8 cellular contexts compared by ENCODE assay signal in the genomic region with DNA sequence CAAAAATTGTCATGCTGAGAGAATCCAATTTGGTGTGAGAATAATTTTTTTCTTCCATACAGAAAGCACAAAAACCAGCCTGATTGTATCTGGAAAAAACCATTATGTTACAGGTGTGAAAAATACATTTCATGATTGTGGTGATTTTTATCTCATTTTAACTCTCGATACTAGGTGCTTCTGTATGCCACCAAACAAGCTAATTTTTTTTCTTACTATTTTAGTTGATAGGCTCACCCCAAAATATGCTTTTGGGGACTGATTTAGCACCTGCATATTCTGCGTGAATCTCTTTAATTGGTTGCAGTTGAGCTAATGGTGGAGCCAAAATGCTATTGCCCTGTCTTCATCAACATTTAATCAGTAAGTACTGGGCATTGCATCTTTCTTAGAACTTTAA. TPM values are rescaled to one million over a fixed set of nuclear protein-coding genes. Genes with fewer than 3 reads are reported as not detected.
DNase-seq lines count a peak whose midpoint lies in the region; ATAC-seq and TF ChIP-seq lines count a peak whose summit lies in the region.
"Had no signal": no experiment of that assay in that cellular context is flagged by ENCODE, and none has a peak within 500 bp of the region (broad histone marks: within the 10 kb centered on the region; RNA-seq: fewer than 3 reads in every experiment).

No MANE protein-coding gene starts in this region.

- H3K9me2 ChIP-seq in SU-DHL-6 (replicated peaks; ENCODE audit: insufficient read depth, low read length): no peaks in the 10 kb centered on the region

- intact Hi-C loops in adrenal gland (cut with DNase I): no loop called here

- ATAC-seq in GM19467 (IDR thresholded peaks at IDR 0.05; ENCODE audit: unreplicated experiment): no peak

- H3K4me1 ChIP-seq in smooth muscle cell (ENCODE audit: low read depth) (peaks cover 44% of the 10 kb centered on the region), adrenal gland (replicated peaks in 1 of 2) (peaks cover 11 to 46% of the 10 kb centered on the region in 2 donors)

- DNase-seq in H7: no peak
- no peak for DNase-seq in fibroblast of the aortic adventitia (ENCODE audit: low read depth)
- no peak for DNase-seq in smooth muscle cell (lab: John Stamatoyannopoulos, UW; ENCODE audit: unreplicated experiment)
- DNase-seq in ureter (ENCODE audit: low spot score): no peak
- DNase-seq in adrenal gland: no peak
- DNase-seq: NCI-H748 treated with DMSO at 0.1 percent for 48 hours had no signal

- H4K20me1 ChIP-seq in SU-DHL-6 (ENCODE audit: low read depth, low read length) (peaks cover 56% of the 10 kb centered on the region), smooth muscle cell (ENCODE audit: low read depth) (peaks cover 59% of the 10 kb centered on the region)

- H3K9ac ChIP-seq in SU-DHL-6 (ENCODE audit: low read length) (peak overlapping the region; percentile 93), smooth muscle cell (ENCODE audit: low read depth) (peak overlapping the region; percentile 95)

- TF ChIP-seq CTCF in SU-DHL-6 (IDR thresholded peaks at IDR 0.05; ENCODE audit: insufficient read depth, low read length, poor library complexity, severe bottlenecking) (no peak), fibroblast of the aortic adventitia (IDR thresholded peaks at IDR 0.05; ENCODE audit: insufficient read depth, low read length) (no peak), smooth muscle cell (IDR thresholded peaks at IDR 0.05; ENCODE audit: borderline replicate concordance, insufficient read depth, poor library complexity, severe bottlenecking) (no peak), adrenal gland (IDR thresholded peaks at IDR 0.05) (no peak)

- H3K4me2 ChIP-seq in SU-DHL-6 (ENCODE audit: low read depth, low read length, poor library complexity, severe bottlenecking) (peak overlapping the region; percentile 95), smooth muscle cell (peak overlapping the region; percentile 92)

- TF ChIP-seq POLR2A in adrenal gland (IDR thresholded peaks at IDR 0.05): no peak

- H3K9me3 ChIP-seq in SU-DHL-6 (ENCODE audit: insufficient read depth, low read length) (no peaks in the 10 kb centered on the region), smooth muscle cell (replicated peaks; ENCODE audit: low read depth) (no peaks in the 10 kb centered on the region), adrenal gland (replicated peaks in 1 of 3) (peaks cover 0 to 4% (median 0%) of the 10 kb centered on the region in 3 donors)

- H3K27me3 ChIP-seq in H7 (ENCODE audit: control insufficient read depth, insufficient read depth, low read length): no peaks in the 10 kb centered on the region
- H3K27me3 ChIP-seq in SU-DHL-6 (ENCODE audit: low read length): no peaks in the 10 kb centered on the region
- no peaks in the 10 kb centered on the region for H3K27me3 ChIP-seq in smooth muscle cell (ENCODE audit: low read depth)
- H3K27me3 ChIP-seq in adrenal gland: no peaks in the 10 kb centered on the region

- H3K36me3 ChIP-seq in H7 (replicated peaks; ENCODE audit: control insufficient read depth, insufficient read depth, low read length) (no peaks in the 10 kb centered on the region), SU-DHL-6 (ENCODE audit: low read length) (peaks cover 55% of the 10 kb centered on the region), smooth muscle cell (ENCODE audit: low read depth) (no peaks in the 10 kb centered on the region), adrenal gland (replicated peaks in 1 of 2) (no peaks in the 10 kb centered on the region)

- H3K27ac ChIP-seq in SU-DHL-6 (ENCODE audit: low read depth, low read length) (peak overlapping the region; percentile 83), smooth muscle cell (ENCODE audit: low read depth) (peak overlapping the region; percentile 95), adrenal gland (no peak overlapping the region)

- 37% methylated on average over 2 of the region's 2 CpGs for WGBS in smooth muscle cell (ENCODE audit: low lambda C conversion rate)
- WGBS in adrenal gland, 4 donors: 52 to 60% (median 57%) methylated on average over 2 of the region's 2 CpGs

- H2AFZ ChIP-seq in SU-DHL-6 (ENCODE audit: low read depth, low read length, severe bottlenecking): no peak overlapping the region
- H2AFZ ChIP-seq in smooth muscle cell (ENCODE audit: low read depth): no peak overlapping the region

- H3K4me3 ChIP-seq in H7 (ENCODE audit: insufficient read depth, low read depth, low read length) (peak overlapping the region; percentile 6; the same call in 1 of the 2 replicates), SU-DHL-6 (ENCODE audit: insufficient read depth, low read length, poor library complexity, severe bottlenecking) (peak overlapping the region; percentile 88), fibroblast of the aortic adventitia (ENCODE audit: low read depth, low read length) (peak overlapping the region; percentile 83), smooth muscle cell (peak overlapping the region; percentile 75), adrenal gland (peak overlapping the region in 1 of 4 donors; percentile 70)

- H3K79me2 ChIP-seq in SU-DHL-6 (ENCODE audit: insufficient read depth, low read length): peaks cover 69% of the 10 kb centered on the region
- H3K79me2 ChIP-seq in smooth muscle cell (ENCODE audit: low read depth): peaks cover 62% of the 10 kb centered on the region

- H3F3A ChIP-seq in SU-DHL-6 (ENCODE audit: insufficient read depth) (peaks cover 28% of the 10 kb centered on the region), smooth muscle cell (ENCODE audit: low read depth) (peaks cover 4% of the 10 kb centered on the region)

RNA-seq across cellular contexts. Expression of a gene that starts 1.9 kb away (rescaled TPM):
- 70.7 and 74.4 TPM in 2 replicates for total RNA-seq in H7 (2014; rRNA removed; shearing (Covaris generic))
- 91.1 and 147 TPM in 2 replicates for total RNA-seq in fibroblast of the aortic adventitia (ENCODE audit: low replicate concordance)
- 107 and 109 TPM in 2 replicates for total RNA-seq in smooth muscle cell
- 31.7 and 43.6 TPM in 2 replicates for polyA plus RNA-seq in smooth muscle cell
- total RNA-seq in ureter: 92.4 TPM
- total RNA-seq in adrenal gland: 10 to 100 TPM; 17.1 to 86.1 (median 43.5) TPM
- 100 to 1,000 TPM in 1 of 3 donors, 10 to 100 TPM in 2; 45.6 to 115 (median 52.6) TPM for polyA plus RNA-seq in adrenal gland

Comparison
In these comparisons a context has a peak if more than half of its experiments do, and no peak if none do; other contexts are left out.
1. H3K27ac ChIP-seq: peak in SU-DHL-6 (single experiment) and smooth muscle cell (single experiment); none in adrenal gland (0 of 5).